Comparison of ENCODE assay signal across 1 cellular context in the genomic region with DNA sequence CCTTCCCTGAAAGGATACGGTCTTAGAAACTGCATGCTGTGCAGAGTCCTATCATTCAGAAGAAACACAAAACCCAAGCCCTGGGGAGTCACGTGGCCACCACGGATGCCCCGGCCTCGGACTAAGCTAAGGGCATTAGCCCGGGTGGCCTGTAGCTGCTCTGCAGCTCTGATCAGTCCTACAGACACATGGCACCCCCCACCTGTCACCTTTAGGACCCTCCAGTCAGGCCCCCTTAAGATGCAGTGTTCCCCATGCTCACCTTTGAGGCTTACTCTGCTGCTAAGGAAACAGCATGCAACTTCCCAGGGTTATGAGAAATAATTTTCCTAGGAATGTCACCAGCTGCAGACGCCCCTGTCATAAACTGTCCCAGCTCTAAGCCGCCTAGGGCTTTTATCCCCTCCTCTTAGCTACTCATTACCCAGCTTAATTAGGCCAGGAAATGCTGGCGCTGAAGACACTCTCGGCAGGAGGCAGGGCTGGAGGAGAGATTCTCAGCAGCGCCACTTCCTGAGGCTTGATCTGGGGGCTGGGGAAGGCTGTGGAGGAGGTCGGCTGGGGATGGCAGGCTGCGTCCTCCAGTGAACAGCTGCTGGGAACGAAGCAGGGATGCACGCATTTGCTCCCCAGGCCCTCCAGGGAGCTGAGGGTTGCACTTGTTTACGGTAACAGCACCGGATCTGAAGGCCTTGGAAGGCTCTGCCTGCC.
TF ChIP-seq lines count a peak whose summit lies in the region.

No MANE protein-coding gene starts in this region.

TF ChIP-seq in K562, 482 proteins besides CTCF, POLR2A, EP300 and RAD21 (continued from another document):
- TF ChIP-seq, protein P1, sequence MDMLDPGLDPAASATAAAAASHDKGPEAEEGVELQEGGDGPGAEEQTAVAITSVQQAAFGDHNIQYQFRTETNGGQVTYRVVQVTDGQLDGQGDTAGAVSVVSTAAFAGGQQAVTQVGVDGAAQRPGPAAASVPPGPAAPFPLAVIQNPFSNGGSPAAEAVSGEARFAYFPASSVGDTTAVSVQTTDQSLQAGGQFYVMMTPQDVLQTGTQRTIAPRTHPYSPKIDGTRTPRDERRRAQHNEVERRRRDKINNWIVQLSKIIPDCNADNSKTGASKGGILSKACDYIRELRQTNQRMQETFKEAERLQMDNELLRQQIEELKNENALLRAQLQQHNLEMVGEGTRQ (CRISPR knock-in tag; IDR thresholded peaks at IDR 0.05): peak; percentile 33; the same call in 1 of the 2 replicates
- no peak for TF ChIP-seq ZNF445 (CRISPR knock-in tag; IDR thresholded peaks at IDR 0.05; ENCODE audit: low read depth)
TF ChIP-seq in K562: peak in this region for 1.
